Comparison of ENCODE assay signal across 1 cellular context in genomic region chr10:77836299-77836820, GRCh38.
TF ChIP-seq lines count a peak whose summit lies in the region.

No MANE protein-coding gene starts in this region.

TF ChIP-seq in WTC11, 78 proteins besides CTCF, POLR2A, EP300 and RAD21 (continued from another document):
- TF ChIP-seq, protein P1, sequence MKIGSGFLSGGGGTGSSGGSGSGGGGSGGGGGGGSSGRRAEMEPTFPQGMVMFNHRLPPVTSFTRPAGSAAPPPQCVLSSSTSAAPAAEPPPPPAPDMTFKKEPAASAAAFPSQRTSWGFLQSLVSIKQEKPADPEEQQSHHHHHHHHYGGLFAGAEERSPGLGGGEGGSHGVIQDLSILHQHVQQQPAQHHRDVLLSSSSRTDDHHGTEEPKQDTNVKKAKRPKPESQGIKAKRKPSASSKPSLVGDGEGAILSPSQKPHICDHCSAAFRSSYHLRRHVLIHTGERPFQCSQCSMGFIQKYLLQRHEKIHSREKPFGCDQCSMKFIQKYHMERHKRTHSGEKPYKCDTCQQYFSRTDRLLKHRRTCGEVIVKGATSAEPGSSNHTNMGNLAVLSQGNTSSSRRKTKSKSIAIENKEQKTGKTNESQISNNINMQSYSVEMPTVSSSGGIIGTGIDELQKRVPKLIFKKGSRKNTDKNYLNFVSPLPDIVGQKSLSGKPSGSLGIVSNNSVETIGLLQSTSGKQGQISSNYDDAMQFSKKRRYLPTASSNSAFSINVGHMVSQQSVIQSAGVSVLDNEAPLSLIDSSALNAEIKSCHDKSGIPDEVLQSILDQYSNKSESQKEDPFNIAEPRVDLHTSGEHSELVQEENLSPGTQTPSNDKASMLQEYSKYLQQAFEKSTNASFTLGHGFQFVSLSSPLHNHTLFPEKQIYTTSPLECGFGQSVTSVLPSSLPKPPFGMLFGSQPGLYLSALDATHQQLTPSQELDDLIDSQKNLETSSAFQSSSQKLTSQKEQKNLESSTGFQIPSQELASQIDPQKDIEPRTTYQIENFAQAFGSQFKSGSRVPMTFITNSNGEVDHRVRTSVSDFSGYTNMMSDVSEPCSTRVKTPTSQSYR (CRISPR knock-in tag; IDR thresholded peaks at IDR 0.05), result no peak
- TF ChIP-seq, protein P2, sequence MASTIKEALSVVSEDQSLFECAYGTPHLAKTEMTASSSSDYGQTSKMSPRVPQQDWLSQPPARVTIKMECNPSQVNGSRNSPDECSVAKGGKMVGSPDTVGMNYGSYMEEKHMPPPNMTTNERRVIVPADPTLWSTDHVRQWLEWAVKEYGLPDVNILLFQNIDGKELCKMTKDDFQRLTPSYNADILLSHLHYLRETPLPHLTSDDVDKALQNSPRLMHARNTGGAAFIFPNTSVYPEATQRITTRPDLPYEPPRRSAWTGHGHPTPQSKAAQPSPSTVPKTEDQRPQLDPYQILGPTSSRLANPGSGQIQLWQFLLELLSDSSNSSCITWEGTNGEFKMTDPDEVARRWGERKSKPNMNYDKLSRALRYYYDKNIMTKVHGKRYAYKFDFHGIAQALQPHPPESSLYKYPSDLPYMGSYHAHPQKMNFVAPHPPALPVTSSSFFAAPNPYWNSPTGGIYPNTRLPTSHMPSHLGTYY (CRISPR knock-in tag; IDR thresholded peaks at IDR 0.05), result no peak
- no peak for TF ChIP-seq E2F4 (CRISPR knock-in tag; IDR thresholded peaks at IDR 0.05; ENCODE audit: borderline replicate concordance, low read depth)
- TF ChIP-seq FOXJ3 (CRISPR knock-in tag; IDR thresholded peaks at IDR 0.05; ENCODE audit: borderline replicate concordance), result no peak
TF ChIP-seq in WTC11: peak in this region for 0.
